20 cellular contexts compared by ENCODE assay signal in the genomic region with DNA sequence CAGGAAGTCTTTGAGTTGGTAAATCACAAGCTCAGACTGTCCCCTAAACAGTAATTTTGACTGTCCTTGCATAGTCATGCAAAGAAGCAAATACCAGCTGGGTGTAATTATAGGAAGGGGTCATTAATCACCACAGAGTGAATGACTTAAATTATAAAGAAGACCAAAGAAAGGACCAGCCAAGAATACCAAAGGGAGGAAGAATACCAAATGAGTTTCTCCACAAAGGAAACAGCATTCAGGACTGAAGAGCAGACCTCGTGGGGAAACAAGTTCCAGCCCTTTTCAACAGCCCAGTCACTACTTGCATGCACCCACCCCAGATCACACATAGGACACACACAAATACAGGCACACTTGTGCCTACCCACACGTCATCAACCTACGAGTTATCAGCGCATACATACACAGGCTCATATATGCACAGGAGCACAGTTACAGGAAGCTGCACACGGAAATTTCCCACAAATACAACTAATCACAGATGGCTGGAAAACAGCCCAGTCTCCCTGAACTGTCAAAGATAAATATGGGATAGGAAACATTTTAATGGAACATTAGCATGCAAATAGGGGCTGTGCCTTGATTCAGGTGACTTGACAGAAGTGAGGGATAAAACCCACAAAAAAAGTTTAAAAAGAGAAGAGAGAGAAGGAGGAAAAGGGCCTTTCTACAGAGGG.
DNase-seq lines count a peak whose midpoint lies in the region; ATAC-seq and TF ChIP-seq lines count a peak whose summit lies in the region.
"Had no signal": no experiment of that assay in that cellular context is flagged by ENCODE, and none has a peak within 500 bp of the region (broad histone marks: within the 10 kb centered on the region; RNA-seq: fewer than 3 reads in every experiment).

No MANE protein-coding gene starts in this region.

- peaks cover 8% of the 10 kb centered on the region for H3K36me3 Mint-ChIP-seq in neural crest cell (ENCODE audit: low read depth)
- no peaks in the 10 kb centered on the region for H3K36me3 Mint-ChIP-seq in activated CD8-positive, alpha-beta T cell treated with anti-CD3 and anti-CD28 coated beads, Interleukin-2, amount 10 ng/mL, durations not matched to agents 7 days and 5 days (ENCODE audit: low read depth)

- POLR2A ChIA-PET in activated CD8-positive, alpha-beta T cell treated with anti-CD3 and anti-CD28 coated beads, Interleukin-2, amount 10 ng/mL, durations not matched to agents 7 days and 5 days (lab: Charles Lee), result no interaction called here

- peaks cover 27% of the 10 kb centered on the region for H3K4me1 Mint-ChIP-seq in neural crest cell
- no peaks in the 10 kb centered on the region for H3K4me1 Mint-ChIP-seq in activated CD8-positive, alpha-beta T cell treated with anti-CD3 and anti-CD28 coated beads, Interleukin-2, amount 10 ng/mL, durations not matched to agents 7 days and 5 days (ENCODE audit: low read depth)
- H3K4me1 Mint-ChIP-seq: activated CD4-positive, alpha-beta T cell treated with anti-CD3 and anti-CD28 coated beads, Interleukin-2, amount 10 ng/mL, durations not matched to agents 7 days and 5 days had no signal

- DNase-seq in ELF-1 (ENCODE audit: low read depth, low spot score), result peak; percentile 55
- DNase-seq in NCI-H1694 (lab: John Stamatoyannopoulos, UW), result peak; percentile 21
- DNase-seq in epidermal melanocyte (ENCODE audit: insufficient read length, low spot score), result peak; percentile 31
- DNase-seq in neural crest cell (ENCODE audit: low read depth, low spot score), result no peak
- no peak for DNase-seq in activated naive CD4-positive, alpha-beta T cell treated with Interleukin-2 at 50 U/mL for 16 hours
- no peak for DNase-seq in activated CD8-positive, alpha-beta T cell treated with anti-CD3 and anti-CD28 coated beads, Interleukin-2, amount 10 ng/mL, durations not matched to agents 7 days and 5 days
- DNase-seq: activated CD4-positive, alpha-beta T cell treated with anti-CD3 and anti-CD28 coated beads, Interleukin-2, amount 10 ng/mL, durations not matched to agents 7 days and 5 days; activated gamma-delta T cell; cerebellar nuclear complex; effector CD4-positive, alpha-beta T cell; GF-D8; heart right ventricle; NCI-H2081 treated with DMSO at 0.1 percent for 48 hours; NCI-H510A treated with DMSO at 0.1 percent for 48 hours; stimulated activated CD4-positive, alpha-beta T cell treated with anti-CD3 and anti-CD28 coated beads, Interleukin-4, amount 100 ng/mL, for 1 hour; upper lobe of left lung had no signal

- H3K27me3 Mint-ChIP-seq in neural crest cell (ENCODE audit: low read depth), result no peaks in the 10 kb centered on the region
- H3K27me3 Mint-ChIP-seq in activated CD8-positive, alpha-beta T cell treated with anti-CD3 and anti-CD28 coated beads, Interleukin-2, amount 10 ng/mL, durations not matched to agents 7 days and 5 days (ENCODE audit: low read depth), result peaks cover 5% of the 10 kb centered on the region

- peak overlapping the region; percentile 10 for H3K4me3 Mint-ChIP-seq in neural crest cell
- no peak overlapping the region for H3K4me3 Mint-ChIP-seq in activated CD8-positive, alpha-beta T cell treated with anti-CD3 and anti-CD28 coated beads, Interleukin-2, amount 10 ng/mL, durations not matched to agents 7 days and 5 days
- H3K4me3 Mint-ChIP-seq: activated CD4-positive, alpha-beta T cell treated with anti-CD3 and anti-CD28 coated beads, Interleukin-2, amount 10 ng/mL, durations not matched to agents 7 days and 5 days had no signal

- peak overlapping the region; percentile 90 for H3K27ac Mint-ChIP-seq in neural crest cell (ENCODE audit: unreplicated experiment)
- H3K27ac Mint-ChIP-seq in activated CD8-positive, alpha-beta T cell treated with anti-CD3 and anti-CD28 coated beads, Interleukin-2, amount 10 ng/mL, durations not matched to agents 7 days and 5 days, result no peak overlapping the region
- H3K27ac Mint-ChIP-seq: activated CD4-positive, alpha-beta T cell treated with anti-CD3 and anti-CD28 coated beads, Interleukin-2, amount 10 ng/mL, durations not matched to agents 7 days and 5 days had no signal

- no peak for TF ChIP-seq CTCF in neural crest cell (conservative IDR thresholded peaks at IDR 0.05)

- H3K9me3 Mint-ChIP-seq in neural crest cell, result no peaks in the 10 kb centered on the region
- H3K9me3 Mint-ChIP-seq in activated CD8-positive, alpha-beta T cell treated with anti-CD3 and anti-CD28 coated beads, Interleukin-2, amount 10 ng/mL, durations not matched to agents 7 days and 5 days (ENCODE audit: insufficient read depth), result no peaks in the 10 kb centered on the region
- H3K9me3 Mint-ChIP-seq: activated CD4-positive, alpha-beta T cell treated with anti-CD3 and anti-CD28 coated beads, Interleukin-2, amount 10 ng/mL, durations not matched to agents 7 days and 5 days had no signal

- ATAC-seq in GM18498 (IDR thresholded peaks at IDR 0.05; ENCODE audit: unreplicated experiment), result no peak
- no peak for ATAC-seq in GM21825 (IDR thresholded peaks at IDR 0.05; ENCODE audit: unreplicated experiment)
- no peak for ATAC-seq in activated CD8-positive, alpha-beta T cell treated with anti-CD3 and anti-CD28 coated beads, Interleukin-2, amount 10 ng/mL, durations not matched to agents 7 days and 5 days
- ATAC-seq: GM12878, heart right ventricle, Right ventricle myocardium inferior had no signal

- CTCF ChIA-PET in activated CD8-positive, alpha-beta T cell treated with anti-CD3 and anti-CD28 coated beads, Interleukin-2, amount 10 ng/mL, durations not matched to agents 7 days and 5 days (lab: Charles Lee), result no interaction called here

Comparison
In these comparisons a context has a peak if more than half of its experiments do, and no peak if none do; other contexts are left out.
1. DNase-seq: peak in ELF-1 (single experiment), NCI-H1694 (single experiment) and epidermal melanocyte (single experiment); none in neural crest cell (single experiment), activated naive CD4-positive, alpha-beta T cell treated with Interleukin-2 at 50 U/mL for 16 hours (single experiment) and activated CD8-positive, alpha-beta T cell treated with anti-CD3 and anti-CD28 coated beads, Interleukin-2, amount 10 ng/mL, durations not matched to agents 7 days and 5 days (single experiment).